Comparison of ENCODE assay signal across 10 cellular contexts in genomic region chr6:97705568-97705967, GRCh38.
DNase-seq lines count a peak whose midpoint lies in the region; ATAC-seq and TF ChIP-seq lines count a peak whose summit lies in the region.
"Had no signal": no experiment of that assay in that cellular context is flagged by ENCODE, and none has a peak within 500 bp of the region (broad histone marks: within the 10 kb centered on the region; RNA-seq: fewer than 3 reads in every experiment).

No MANE protein-coding gene starts in this region.

- no peaks in the 10 kb centered on the region for H4K20me1 ChIP-seq in IMR-90 (ENCODE audit: insufficient read depth, low read length)

- H3K9me3 ChIP-seq in IMR-90 (ENCODE audit: control insufficient read depth, insufficient read depth, low read length) (no peaks in the 10 kb centered on the region), adipocyte (ENCODE audit: control insufficient read depth, low read length) (no peaks in the 10 kb centered on the region), T-helper 17 cell (ENCODE audit: control insufficient read depth, low read length, poor library complexity, severe bottlenecking) (no peaks in the 10 kb centered on the region)

- H2BK20ac ChIP-seq in IMR-90 (ENCODE audit: low read depth, low read length): no peak overlapping the region

- intact Hi-C loops in IMR-90 (cut with micrococcal nuclease): loop anchor here (1.0 to 2.0 kb wide), 2 partner anchors 1139 to 1414 kb away; no protein-coding TSS in a partner anchor

- no peak overlapping the region for H4K8ac ChIP-seq in IMR-90 (ENCODE audit: low read depth in 2 of 2, low read length in 2 of 2)

- H3K56ac ChIP-seq in IMR-90 (ENCODE audit: extremely low read depth, insufficient read depth, low read length): no peak overlapping the region

- H3K27me3 ChIP-seq in IMR-90 (ENCODE audit: control insufficient read depth, insufficient read depth, low read length) (no peaks in the 10 kb centered on the region), adipocyte (replicated peaks; ENCODE audit: control insufficient read depth, insufficient read depth, low read length) (no peaks in the 10 kb centered on the region)

- H3K18ac ChIP-seq in IMR-90 (ENCODE audit: low read depth, low read length): no peak overlapping the region

- H3K4ac ChIP-seq in IMR-90 (ENCODE audit: low read depth, low read length): no peak overlapping the region

- H3K4me1 Mint-ChIP-seq in T-helper 17 cell: no peaks in the 10 kb centered on the region

- no peak overlapping the region for H2AK9ac ChIP-seq in IMR-90 (replicated peaks; ENCODE audit: low read depth, low read length, poor library complexity)

- DNase-seq in ELR (ENCODE audit: low read depth) (peak; percentile 13), IMR-90 (peak; percentile 2), adipocyte (ENCODE audit: low read depth) (peak; percentile 4), medulla oblongata (ENCODE audit: extremely low spot score) (peak; percentile 53), ureter (ENCODE audit: low spot score) (no peak), T-helper 17 cell (no peak)
- DNase-seq: occipital lobe; stimulated activated CD8-positive, alpha-beta memory T cell treated with anti-CD3 and anti-CD28 coated beads, Interleukin-4, amount 100 ng/mL, for 48 hours had no signal

- peak; percentile 37; the same call in 1 of the 2 replicates for TF ChIP-seq RAD21 in IMR-90 (IDR thresholded peaks at IDR 0.05; ENCODE audit: low read length)

- no peak for ATAC-seq in IMR-90 (ENCODE audit: low read depth)
- no peak for ATAC-seq in HG02571 (IDR thresholded peaks at IDR 0.05; ENCODE audit: unreplicated experiment)
- no peak for ATAC-seq in T-helper 17 cell
- no peak for ATAC-seq in GM18517 (IDR thresholded peaks at IDR 0.05; ENCODE audit: unreplicated experiment)

- H3K27ac ChIP-seq in IMR-90 (ENCODE audit: insufficient read depth, low read length): no peak overlapping the region

- no peak overlapping the region for H4K5ac ChIP-seq in IMR-90 (ENCODE audit: low read depth, low read length)

- no peaks in the 10 kb centered on the region for H3K36me3 ChIP-seq in IMR-90 (ENCODE audit: control insufficient read depth, insufficient read depth, low read length)
- H3K36me3 ChIP-seq in adipocyte (ENCODE audit: control insufficient read depth, insufficient read depth, low read length, severe bottlenecking): no peaks in the 10 kb centered on the region

- no peak overlapping the region for H2BK120ac ChIP-seq in IMR-90 (ENCODE audit: low read depth, low read length)

- CTCF ChIA-PET in IMR-90 (lab: Yijun Ruan, JAX): no interaction called here

- no peak overlapping the region for H3K23ac ChIP-seq in IMR-90 (ENCODE audit: low read depth, low read length)

- in situ Hi-C loops in IMR-90 (cut with MboI; ENCODE audit: low sequenced_read_pairs): no loop called here

- H2BK15ac ChIP-seq in IMR-90 (ENCODE audit: low read depth, low read length): no peak overlapping the region

- no peak for TF ChIP-seq POLR2A in IMR-90 (IDR thresholded peaks at IDR 0.05; ENCODE audit: low read depth, low read length)

- H3K14ac ChIP-seq in IMR-90 (replicated peaks; ENCODE audit: low read depth, low read length): no peak overlapping the region

- H4K91ac ChIP-seq in IMR-90 (ENCODE audit: insufficient read depth, low read depth, low read length): no peak overlapping the region

- no peak overlapping the region for H2BK5ac ChIP-seq in IMR-90 (ENCODE audit: low read depth, low read length, poor library complexity, severe bottlenecking)

- no peak overlapping the region for H3K4me2 ChIP-seq in IMR-90 (ENCODE audit: low read depth, low read length)

- POLR2A ChIA-PET in IMR-90 (lab: Charles Lee; ENCODE audit: unreplicated experiment): no interaction called here

- no peaks in the 10 kb centered on the region for H3K4me1 ChIP-seq in IMR-90 (ENCODE audit: control insufficient read depth, insufficient read depth, low read length)
- H3K4me1 ChIP-seq in adipocyte (ENCODE audit: control insufficient read depth, insufficient read depth, low read length): no peaks in the 10 kb centered on the region

- no TSS peak for BruUV-seq in IMR-90 (replicated peaks; lab: Mats Ljungman, UMichigan)

- H3K9ac ChIP-seq in IMR-90 (ENCODE audit: low read depth, low read length) (no peak overlapping the region), adipocyte (ENCODE audit: low read length) (no peak overlapping the region)

- no peak overlapping the region for H3K27ac Mint-ChIP-seq in T-helper 17 cell

- no peak overlapping the region for H2AFZ ChIP-seq in IMR-90 (replicated peaks; ENCODE audit: low read length, poor library complexity)

- H3K4me3 ChIP-seq in IMR-90 (ENCODE audit: insufficient read depth, low read depth, low read length) (no peak overlapping the region), adipocyte (ENCODE audit: low read length) (no peak overlapping the region)

- peak; percentile 31; the same call in 1 of the 2 replicates for TF ChIP-seq CTCF in IMR-90 (conservative IDR thresholded peaks at IDR 0.05; ENCODE audit: low read depth, low read length)

- H3K4me3 Mint-ChIP-seq in T-helper 17 cell: no peak overlapping the region

- H3K9me1 ChIP-seq in IMR-90 (ENCODE audit: insufficient read depth, low read length): no peaks in the 10 kb centered on the region

- WGBS in IMR-90 (ENCODE audit: extremely low coverage in 2 of 2, insufficient read length in 1 of 2), 2 experiments: no CpG with 5 or more reads among the region's 2 CpGs

- dilution Hi-C loops in IMR-90 (cut with HindIII; ENCODE audit: low sequenced_read_pairs, unreplicated experiment): no loop called here

- H3K36me3 Mint-ChIP-seq in T-helper 17 cell (ENCODE audit: low read depth): no peaks in the 10 kb centered on the region

- H2AK5ac ChIP-seq in IMR-90 (ENCODE audit: low read depth, low read length): no peak overlapping the region

- no peaks in the 10 kb centered on the region for H3K27me3 Mint-ChIP-seq in T-helper 17 cell

- no peaks in the 10 kb centered on the region for H3K79me1 ChIP-seq in IMR-90 (ENCODE audit: low read depth in 1 of 2, low read length in 2 of 2)

TF ChIP-seq in IMR-90, 13 proteins besides CTCF, POLR2A, EP300 and RAD21:
- TF ChIP-seq FOS (IDR thresholded peaks at IDR 0.05; ENCODE audit: low read depth, low read length) (no peak), USF2 (IDR thresholded peaks at IDR 0.05; ENCODE audit: low read depth, low read length) (no peak), MAFK (IDR thresholded peaks at IDR 0.05; ENCODE audit: low read depth, low read length) (no peak), RFX5 (IDR thresholded peaks at IDR 0.05; ENCODE audit: low read depth, low read length) (no peak), SMC3 (IDR thresholded peaks at IDR 0.05; ENCODE audit: low read depth, low read length) (no peak), MXI1 (IDR thresholded peaks at IDR 0.05; ENCODE audit: borderline replicate concordance, low read depth, low read length) (no peak), ELK1 (IDR thresholded peaks at IDR 0.05; ENCODE audit: borderline replicate concordance, low read depth, low read length) (no peak), CEBPB (IDR thresholded peaks at IDR 0.05; ENCODE audit: low read depth, low read length) (no peak), NFE2L2 (IDR thresholded peaks at IDR 0.05; ENCODE audit: low read depth, low read length) (no peak), RCOR1 (IDR thresholded peaks at IDR 0.05; ENCODE audit: insufficient replicate concordance, low read length) (no peak), CHD1 (IDR thresholded peaks at IDR 0.05; ENCODE audit: low read depth, low read length) (no peak), MAZ (IDR thresholded peaks at IDR 0.05; ENCODE audit: borderline replicate concordance, low read depth, low read length) (no peak), BHLHE40 (IDR thresholded peaks at IDR 0.05; ENCODE audit: low read depth, low read length) (no peak)

Comparison
In these comparisons a context has a peak if more than half of its experiments do, and no peak if none do; other contexts are left out.
1. DNase-seq: peak in ELR (single experiment), IMR-90 (single experiment), adipocyte (single experiment) and medulla oblongata (single experiment); none in ureter (single experiment) and T-helper 17 cell (0 of 3).